Comparison of ENCODE assay signal across 25 cellular contexts in genomic region chr6:100509101-100509500, GRCh38. TPM values are rescaled to one million over a fixed set of nuclear protein-coding genes. Genes with fewer than 3 reads are reported as not detected.
"Had no signal": no experiment of that assay in that cellular context is flagged by ENCODE, and none has a peak within 500 bp of the region (broad histone marks: within the 10 kb centered on the region; RNA-seq: fewer than 3 reads in every experiment).

No MANE protein-coding gene starts in this region.

- H3K9me3 ChIP-seq: esophagus squamous epithelium, lower lobe of right lung, prostate gland, sigmoid colon, stomach, thyroid gland, vagina had no signal

- DNase-seq: cortex of kidney; effector memory CD8-positive, alpha-beta T cell; erythroblast; esophagus squamous epithelium; foreskin melanocyte; left colon; left ventricle myocardium superior; lower lobe of right lung; naive thymus-derived CD8-positive, alpha-beta T cell; nephron progenitor cell; nucleus accumbens; right cardiac atrium; sigmoid colon; stimulated activated CD4-positive, alpha-beta T cell treated with anti-CD3 and anti-CD28 coated beads, Interleukin-2, amount 100 ng/mL, for 24 hours; stimulated activated CD4-positive, alpha-beta T cell treated with anti-CD3 and anti-CD28 coated beads, Interleukin-4, amount 100 ng/mL, for 24 hours; stimulated activated naive CD4-positive, alpha-beta T cell treated with Interleukin-2 at 50 U/mL for 16 hours; stomach; thyroid gland; trophoblast cell had no signal

- H3K27me3 ChIP-seq: esophagus squamous epithelium, sigmoid colon, stomach, thyroid gland, vagina had no signal

- H3K4me1 ChIP-seq: esophagus squamous epithelium, lower lobe of right lung, prostate gland, sigmoid colon, thyroid gland, vagina had no signal

- H3K4me3 ChIP-seq: esophagus squamous epithelium, lower lobe of right lung, prostate gland, sigmoid colon, stomach, thyroid gland, vagina had no signal

- H3K27ac ChIP-seq: esophagus squamous epithelium, lower lobe of right lung, prostate gland, sigmoid colon, stomach, thyroid gland, vagina had no signal

- ATAC-seq: effector memory CD8-positive, alpha-beta T cell; left colon; left ventricle myocardium superior; lower lobe of right lung; naive thymus-derived CD8-positive, alpha-beta T cell; right cardiac atrium; stimulated activated effector memory CD8-positive, alpha-beta T cell treated with anti-CD3 and anti-CD28 coated beads, Interleukin-12 subunit alpha, Interleukin-12 subunit beta, amount 100 ng/mL, for 72 hours had no signal

- H3K36me3 ChIP-seq: prostate gland, thyroid gland had no signal

RNA-seq across cellular contexts. Expression of gene SIM1, which starts 44.4 kb away (rescaled TPM):
- total RNA-seq: dermis microvascular lymphatic vessel endothelial cell; left colon; left ventricle myocardium superior; lower lobe of right lung; mesenteric fat pad; naive thymus-derived CD8-positive, alpha-beta T cell; right cardiac atrium; sigmoid colon; temporal lobe; thyroid gland; vagina had no signal
- polyA plus RNA-seq: naive thymus-derived CD8-positive, alpha-beta T cell; right cardiac atrium; sigmoid colon; stomach had no signal
